Comparison of ENCODE assay signal across 26 cellular contexts in the genomic region with DNA sequence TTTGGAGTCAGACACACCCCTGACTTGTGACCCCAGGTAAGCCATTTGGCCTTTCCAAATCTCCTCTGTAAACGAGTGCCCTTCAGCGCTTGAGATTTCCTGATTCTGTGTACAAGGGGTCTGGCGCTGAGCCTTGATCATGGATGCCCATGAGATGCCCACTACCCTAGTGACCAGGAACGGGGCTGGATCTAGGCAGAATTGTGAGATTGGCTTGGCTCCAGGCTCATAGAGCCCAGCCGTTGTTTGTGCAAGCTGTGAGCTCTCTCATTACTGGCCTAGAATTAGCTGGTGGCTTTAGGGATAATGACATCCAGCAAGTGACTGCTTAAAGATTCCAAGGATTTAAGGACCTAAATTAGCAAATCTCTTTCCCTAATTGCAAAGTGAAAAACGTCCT.
DNase-seq lines count a peak whose midpoint lies in the region; ATAC-seq and TF ChIP-seq lines count a peak whose summit lies in the region.
"Had no signal": no experiment of that assay in that cellular context is flagged by ENCODE, and none has a peak within 500 bp of the region (broad histone marks: within the 10 kb centered on the region; RNA-seq: fewer than 3 reads in every experiment).

No MANE protein-coding gene starts in this region.

- no peaks in the 10 kb centered on the region for H3K9me2 ChIP-seq in PC-9 (ENCODE audit: insufficient read depth)

- no peaks in the 10 kb centered on the region for H4K20me1 ChIP-seq in PC-9 (ENCODE audit: insufficient read depth)
- H4K20me1 ChIP-seq in neural progenitor cell (ENCODE audit: low read depth), result peaks cover 2% of the 10 kb centered on the region

- H3K36me3 Mint-ChIP-seq in neural progenitor cell, result peaks cover under 1% of the 10 kb centered on the region
- H3K36me3 Mint-ChIP-seq: mesothelial cell of epicardium had no signal

- H3K4me1 ChIP-seq in PC-9 (replicated peaks; ENCODE audit: insufficient read depth) (peaks cover 33% of the 10 kb centered on the region), neural progenitor cell (peaks cover 24% of the 10 kb centered on the region)
- H3K4me1 ChIP-seq: left lung, parathyroid adenoma, right lobe of liver had no signal

- H3K27me3 ChIP-seq in PC-9 (ENCODE audit: insufficient read depth, low read depth) (no peaks in the 10 kb centered on the region), neural progenitor cell (no peaks in the 10 kb centered on the region)
- H3K27me3 ChIP-seq: right lobe of liver had no signal

- no peak overlapping the region for H3K4me3 Mint-ChIP-seq in neural progenitor cell
- H3K4me3 Mint-ChIP-seq: activated CD4-positive, alpha-beta T cell treated with anti-CD3 and anti-CD28 coated beads, Interleukin-2, amount 10 ng/mL, durations not matched to agents 24 days and 14 days; activated naive CD8-positive, alpha-beta T cell treated with anti-CD3 and anti-CD28 coated beads, Interleukin-2, amount 10 ng/mL, durations not matched to agents 7 days and 5 days; mesothelial cell of epicardium; natural killer cell had no signal

- peaks cover 4% of the 10 kb centered on the region for H3K9me3 Mint-ChIP-seq in neural progenitor cell
- H3K9me3 Mint-ChIP-seq: natural killer cell had no signal

- H3K4me2 ChIP-seq in PC-9, result no peak overlapping the region
- H3K4me2 ChIP-seq in neural progenitor cell, result no peak overlapping the region

- POLR2A ChIA-PET in PC-9 (lab: Charles Lee; ENCODE audit: unreplicated experiment), result interaction anchor here (0.6 kb wide), 1 partner anchor 152 kb away, joined by 44 read pairs; no protein-coding TSS in a partner anchor

- H3K27ac ChIP-seq in PC-9 (peak overlapping the region; percentile 70), neural progenitor cell (no peak overlapping the region)
- H3K27ac ChIP-seq: left lung, parathyroid adenoma, right lobe of liver had no signal

- CTCF ChIA-PET in PC-9 (lab: Charles Lee), result no interaction called here

- intact Hi-C loops in PC-9 (cut with micrococcal nuclease; ENCODE audit: unreplicated experiment), result no loop called here

- H2AFZ ChIP-seq in PC-9, result no peak overlapping the region
- H2AFZ ChIP-seq in neural progenitor cell (replicated peaks), result no peak overlapping the region
- H2AFZ ChIP-seq: parathyroid adenoma had no signal

- no peaks in the 10 kb centered on the region for H3K36me3 ChIP-seq in PC-9 (ENCODE audit: low read depth)
- no peaks in the 10 kb centered on the region for H3K36me3 ChIP-seq in neural progenitor cell
- H3K36me3 ChIP-seq: left lung, right lobe of liver had no signal

- TF ChIP-seq CTCF in PC-9 (conservative IDR thresholded peaks at IDR 0.05) (no peak), neural progenitor cell (IDR thresholded peaks at IDR 0.05) (no peak)

- peaks cover 11% of the 10 kb centered on the region; the same call in 1 of the 2 replicates for H3K79me2 ChIP-seq in PC-9 (ENCODE audit: low read depth)
- no peaks in the 10 kb centered on the region for H3K79me2 ChIP-seq in neural progenitor cell (ENCODE audit: low read depth)
- H3K79me2 ChIP-seq: parathyroid adenoma had no signal

- no TSS peak for BruUV-seq in PC-9 (replicated peaks; lab: Mats Ljungman, UMichigan)

- peaks cover 24% of the 10 kb centered on the region for H3F3A ChIP-seq in PC-9 (ENCODE audit: insufficient read depth, low read depth)
- no peaks in the 10 kb centered on the region for H3F3A ChIP-seq in neural progenitor cell (ENCODE audit: low read depth)

- ATAC-seq in activated CD4-positive, CD25-positive, alpha-beta regulatory T cell treated with anti-CD3 and anti-CD28 coated beads, Interleukin-2, amount 50 U/mL, for 24 hours, result no peak
- ATAC-seq: esophagus mucosa, left lung, natural killer cell, right lobe of liver had no signal

- H3K4me3 ChIP-seq in PC-9, result no peak overlapping the region
- no peak overlapping the region for H3K4me3 ChIP-seq in neural progenitor cell
- H3K4me3 ChIP-seq: left lung, right lobe of liver had no signal

- no peak overlapping the region for H3K27ac Mint-ChIP-seq in neural progenitor cell
- H3K27ac Mint-ChIP-seq: activated CD4-positive, alpha-beta T cell treated with anti-CD3 and anti-CD28 coated beads, Interleukin-2, amount 10 ng/mL, durations not matched to agents 24 days and 14 days; activated naive CD8-positive, alpha-beta T cell treated with anti-CD3 and anti-CD28 coated beads, Interleukin-2, amount 10 ng/mL, durations not matched to agents 7 days and 5 days; mesothelial cell of epicardium; natural killer cell had no signal

- DNase-seq in DMS53 (lab: John Stamatoyannopoulos, UW) (peak; percentile 24), DMS53 treated with DMSO at 0.1 percent for 48 hours (lab: John Stamatoyannopoulos, UW; ENCODE audit: unreplicated experiment) (no peak), NCI-H146 treated with DMSO at 0.1 percent for 48 hours (lab: John Stamatoyannopoulos, UW; ENCODE audit: unreplicated experiment) (peak; percentile 47), PC-9 (no peak), neural progenitor cell (ENCODE audit: low spot score) (peak; percentile 10), HuH-7.5 (ENCODE audit: low spot score) (no peak), NCI-H187 treated with DMSO at 0.1 percent for 48 hours (lab: John Stamatoyannopoulos, UW) (no peak)
- DNase-seq: activated CD4-positive, alpha-beta T cell treated with anti-CD3 and anti-CD28 coated beads, Interleukin-2, amount 10 ng/mL, durations not matched to agents 24 days and 14 days; activated CD8-positive, alpha-beta memory T cell treated with anti-CD3 and anti-CD28 coated beads, Interleukin-2, amount 50 U/mL, for 4 hours; activated effector memory CD4-positive, alpha-beta T cell treated with Interleukin-2 at 50 U/mL for 16 hours; activated naive CD8-positive, alpha-beta T cell treated with anti-CD3 and anti-CD28 coated beads, Interleukin-2, amount 10 ng/mL, durations not matched to agents 7 days and 5 days; AML-193; effector memory CD4-positive, alpha-beta T cell; foreskin melanocyte; H7; left lung; natural killer cell; NCI-H187; NCI-H526 treated with DMSO at 0.1 percent for 48 hours; right lobe of liver; SIG-M5; trophoblast cell had no signal

- H3K4me1 Mint-ChIP-seq in neural progenitor cell, result peaks cover 30% of the 10 kb centered on the region
- H3K4me1 Mint-ChIP-seq: activated naive CD8-positive, alpha-beta T cell treated with anti-CD3 and anti-CD28 coated beads, Interleukin-2, amount 10 ng/mL, durations not matched to agents 7 days and 5 days had no signal

- no peak overlapping the region for H3K9ac ChIP-seq in neural progenitor cell
- H3K9ac ChIP-seq: parathyroid adenoma had no signal

- H3K27me3 Mint-ChIP-seq in neural progenitor cell (ENCODE audit: insufficient read depth, low read depth), result no peaks in the 10 kb centered on the region

- H3K9me3 ChIP-seq in PC-9 (ENCODE audit: insufficient read depth, low read depth) (no peaks in the 10 kb centered on the region), neural progenitor cell (ENCODE audit: low read depth) (no peaks in the 10 kb centered on the region)
- H3K9me3 ChIP-seq: left lung, right lobe of liver had no signal

Comparison
In these comparisons a context has a peak if more than half of its experiments do, and no peak if none do; other contexts are left out.
1. DNase-seq: peak in DMS53 (single experiment), NCI-H146 treated with DMSO at 0.1 percent for 48 hours (single experiment) and neural progenitor cell (single experiment); none in DMS53 treated with DMSO at 0.1 percent for 48 hours (single experiment), PC-9 (0 of 2), HuH-7.5 (single experiment) and NCI-H187 treated with DMSO at 0.1 percent for 48 hours (single experiment).